ENCODE assay signal across 10 cellular contexts in genomic region chr4:4761128-4761991, GRCh38.
DNase-seq lines count a peak whose midpoint lies in the region.
"Had no signal": no experiment of that assay in that cellular context is flagged by ENCODE, and none has a peak within 500 bp of the region (broad histone marks: within the 10 kb centered on the region; RNA-seq: fewer than 3 reads in every experiment).

No MANE protein-coding gene starts in this region.

- no peaks in the 10 kb centered on the region for H3K36me3 ChIP-seq in ectodermal cell (ENCODE audit: control insufficient read depth, insufficient read depth, low read length)

- 7 to 9% methylated on average over 20 of the region's 20 CpGs for WGBS in ectodermal cell, 2 experiments

- peak overlapping the region; percentile 18 for H3K4me3 ChIP-seq in ectodermal cell (ENCODE audit: insufficient read depth, low read depth, low read length)
- H3K4me3 ChIP-seq: body of pancreas had no signal

- DNase-seq in DMS 273 (lab: John Stamatoyannopoulos, UW; ENCODE audit: unreplicated experiment) (peak; percentile 54), DMS 273 treated with DMSO at 0.1 percent for 48 hours (lab: John Stamatoyannopoulos, UW) (no peak), KBM-7 (peak; percentile 24), occipital lobe (lab: John Stamatoyannopoulos, UW) (peak; percentile 8), posterior vena cava (ENCODE audit: low spot score) (no peak), COLO829 (ENCODE audit: low spot score) (no peak)
- DNase-seq in stimulated activated naive CD4-positive, alpha-beta T cell (lab: John Stamatoyannopoulos, UW), result no peak
- DNase-seq: body of pancreas had no signal

- in situ Hi-C loops in KBM-7 (cut with MboI; ENCODE audit: low pct_unique_long_range_greater_than_20kb, low sequenced_read_pairs), result no loop called here

- intact Hi-C loops in posterior vena cava (cut with DNase I), result no loop called here

- peak overlapping the region; percentile 74 for H3K27ac ChIP-seq in ectodermal cell (ENCODE audit: insufficient read depth, low read depth, low read length, poor library complexity, severe bottlenecking)
- H3K27ac ChIP-seq: 22Rv1, body of pancreas had no signal

- H3K9me3 ChIP-seq in ectodermal cell (ENCODE audit: control insufficient read depth, low read length), result no peaks in the 10 kb centered on the region
- H3K9me3 ChIP-seq: body of pancreas had no signal

- H3K4me1 ChIP-seq in ectodermal cell (ENCODE audit: control insufficient read depth, insufficient read depth, low read length), result peaks cover 70% of the 10 kb centered on the region
- H3K4me1 ChIP-seq: body of pancreas had no signal

- peaks cover 11% of the 10 kb centered on the region for H3K27me3 ChIP-seq in ectodermal cell (ENCODE audit: control insufficient read depth, insufficient read depth, low read length, poor library complexity, severe bottlenecking)
- H3K27me3 ChIP-seq: body of pancreas had no signal

Comparison
In these comparisons a context has a peak if more than half of its experiments do, and no peak if none do; other contexts are left out.
1. DNase-seq: peak in DMS 273 (single experiment), KBM-7 (single experiment) and occipital lobe (single experiment); none in DMS 273 treated with DMSO at 0.1 percent for 48 hours (single experiment), stimulated activated naive CD4-positive, alpha-beta T cell (0 of 6), posterior vena cava (single experiment) and COLO829 (single experiment).